Comparison of ENCODE assay signal across 12 cellular contexts in the genomic region with DNA sequence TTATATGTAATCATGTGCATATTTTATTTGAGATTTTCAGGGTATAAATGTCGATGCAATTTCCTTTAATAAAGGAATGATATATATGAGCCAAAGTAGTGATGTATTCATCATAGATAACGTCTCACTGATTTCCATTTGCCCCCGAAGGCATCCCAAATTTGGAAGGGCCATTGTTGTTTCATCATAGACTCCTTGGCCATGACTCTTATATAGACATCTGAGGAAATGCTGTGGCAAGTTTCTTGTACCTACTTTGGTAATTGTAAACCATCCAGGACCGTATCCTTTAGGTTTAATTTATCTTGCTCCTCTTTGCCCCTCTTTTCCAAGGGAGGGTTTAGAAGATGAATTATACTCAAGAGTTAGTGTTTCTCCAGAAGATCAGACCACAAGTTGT.
DNase-seq lines count a peak whose midpoint lies in the region; TF ChIP-seq lines count a peak whose summit lies in the region.
"Had no signal": no experiment of that assay in that cellular context is flagged by ENCODE, and none has a peak within 500 bp of the region (broad histone marks: within the 10 kb centered on the region; RNA-seq: fewer than 3 reads in every experiment).

No MANE protein-coding gene starts in this region.

- H3K4me3 ChIP-seq in left ventricle myocardium inferior (peak overlapping the region; percentile 44), vagina (peak overlapping the region in 1 of 2 donors; percentile 5)

- no peaks in the 10 kb centered on the region for H3K27me3 ChIP-seq in left ventricle myocardium inferior (ENCODE audit: low read depth)
- H3K27me3 ChIP-seq in vagina: no peaks in the 10 kb centered on the region

- H3K27ac ChIP-seq in left ventricle myocardium inferior (replicated peaks) (peak overlapping the region; percentile 90), vagina (peak overlapping the region; percentile 93)

- no peak for TF ChIP-seq POLR2A in vagina (IDR thresholded peaks at IDR 0.05)

- TF ChIP-seq CTCF in left ventricle myocardium inferior (IDR thresholded peaks at IDR 0.05; ENCODE audit: borderline replicate concordance): no peak
- no peak for TF ChIP-seq CTCF in endothelial cell (IDR thresholded peaks at IDR 0.05; ENCODE audit: unreplicated experiment)
- TF ChIP-seq CTCF in vagina (IDR thresholded peaks at IDR 0.05): no peak

- H3K4me3 Mint-ChIP-seq in endothelial cell (ENCODE audit: unreplicated experiment): no peak overlapping the region

- H3K4me1 ChIP-seq in left ventricle myocardium inferior (peaks cover 86% of the 10 kb centered on the region), vagina (peaks cover 57% of the 10 kb centered on the region)

- no peaks in the 10 kb centered on the region for H3K9me3 Mint-ChIP-seq in endothelial cell (ENCODE audit: unreplicated experiment)

- DNase-seq in left ventricle myocardium inferior (no peak), cardiac septum (ENCODE audit: low spot score) (no peak), endothelial cell (ENCODE audit: low spot score) (no peak), myocyte (ENCODE audit: low read depth) (peak; percentile 35), vagina (ENCODE audit: extremely low spot score in 2 of 2) (no peak), NCI-H524 treated with DMSO at 0.1 percent for 48 hours (lab: John Stamatoyannopoulos, UW) (no peak)
- no peak for DNase-seq in activated CD4-positive, alpha-beta T cell treated with anti-CD3 and anti-CD28 coated beads for 4 hours
- no peak for DNase-seq in NK-92 treated with Interleukin-12 subunit alpha and Interleukin-12 subunit beta, amount 100 ng/mL, for 24 hours (lab: John Stamatoyannopoulos, UW)
- DNase-seq: effector CD8-positive, alpha-beta T cell; GF-D8; stimulated activated CD4-positive, alpha-beta T cell treated with anti-CD3 and anti-CD28 coated beads, Interleukin-15, amount 100 ng/mL, for 24 hours; T-helper 1 cell had no signal

- H3K36me3 ChIP-seq in left ventricle myocardium inferior (no peaks in the 10 kb centered on the region), vagina (no peaks in the 10 kb centered on the region)

- H3K9me3 ChIP-seq in left ventricle myocardium inferior (replicated peaks): no peaks in the 10 kb centered on the region
- H3K9me3 ChIP-seq in vagina: no peaks in the 10 kb centered on the region

- peak overlapping the region; percentile 87 for H3K27ac Mint-ChIP-seq in endothelial cell (ENCODE audit: unreplicated experiment)

- intact Hi-C loops in left ventricle myocardium inferior (cut with micrococcal nuclease): no loop called here
- intact Hi-C loops in cardiac septum (cut with DNase I): loop anchor here (5.0 kb wide), 1 partner anchor 84 kb away; the partner anchor contains the start of gene SAMD4A
- intact Hi-C loops in vagina (cut with DNase I): no loop called here

- H3K4me1 Mint-ChIP-seq in endothelial cell (ENCODE audit: unreplicated experiment): peaks cover 39% of the 10 kb centered on the region

- peaks cover 12% of the 10 kb centered on the region for H3K27me3 Mint-ChIP-seq in endothelial cell (ENCODE audit: unreplicated experiment)

- no peaks in the 10 kb centered on the region for H3K36me3 Mint-ChIP-seq in endothelial cell (ENCODE audit: low read depth, unreplicated experiment)
